16 cellular contexts compared by ENCODE assay signal in the genomic region with DNA sequence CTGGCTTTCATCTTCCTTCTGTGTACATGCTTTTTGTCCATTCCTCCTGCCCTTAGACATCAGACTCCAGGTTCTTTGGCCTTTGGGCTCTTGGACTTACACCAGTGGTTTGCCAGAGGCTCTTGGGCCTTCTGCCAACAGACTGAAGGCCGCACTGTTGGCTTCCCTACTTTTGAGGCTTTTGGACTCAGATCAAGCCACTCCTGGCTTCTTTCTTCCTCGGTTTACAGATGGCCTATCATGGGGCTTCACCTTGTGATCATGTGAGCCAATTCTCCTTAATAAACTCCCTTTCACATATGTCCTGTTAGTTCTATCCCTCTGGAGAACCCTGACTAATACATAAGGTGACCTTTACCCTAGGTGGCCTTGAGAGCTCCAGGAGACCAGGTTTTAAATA.
DNase-seq lines count a peak whose midpoint lies in the region; ATAC-seq and TF ChIP-seq lines count a peak whose summit lies in the region.
"Had no signal": no experiment of that assay in that cellular context is flagged by ENCODE, and none has a peak within 500 bp of the region (broad histone marks: within the 10 kb centered on the region; RNA-seq: fewer than 3 reads in every experiment).

No MANE protein-coding gene starts in this region.

- in situ Hi-C loops in astrocyte of the spinal cord (cut with HindIII; ENCODE audit: low sequenced_read_pairs) = no loop called here

- no peak for ATAC-seq in HG03097 (IDR thresholded peaks at IDR 0.05; ENCODE audit: low FRiP score, unreplicated experiment)
- ATAC-seq: A549; CD8-positive, alpha-beta T cell had no signal

- TF ChIP-seq CTCF in astrocyte of the spinal cord (IDR thresholded peaks at IDR 0.05; ENCODE audit: low read depth, low read length) = no peak

- DNase-seq in HS-5 (ENCODE audit: low read depth) (peak; percentile 8), RPMI7951 (ENCODE audit: low read depth) (peak; percentile 30), astrocyte of the spinal cord (ENCODE audit: low read depth, low spot score) (peak; percentile 68), mucosa of gallbladder (ENCODE audit: low spot score) (peak; percentile 14), NCI-H146 treated with DMSO at 0.1 percent for 48 hours (lab: John Stamatoyannopoulos, UW; ENCODE audit: unreplicated experiment) (no peak), COLO668 (lab: John Stamatoyannopoulos, UW; ENCODE audit: unreplicated experiment) (no peak)
- DNase-seq: CD8-positive, alpha-beta T cell; KG1; NCI-H1436 treated with DMSO at 0.1 percent for 48 hours; NCI-H2029 treated with DMSO at 0.1 percent for 48 hours; Peyer's patch; Right ventricle myocardium superior had no signal

- H3K4me3 ChIP-seq in astrocyte of the spinal cord (ENCODE audit: low read depth, low read length) = no peak overlapping the region
- H3K4me3 ChIP-seq: A549; BLaER1 treated with 17β-estradiol and CSF1 and Interleukin-3, amounts not matched to agents 10 nM and 100 nM; Peyer's patch; SK-N-MC had no signal

Comparison
In these comparisons a context has a peak if more than half of its experiments do, and no peak if none do; other contexts are left out.
1. DNase-seq: peak in HS-5 (single experiment), RPMI7951 (single experiment), astrocyte of the spinal cord (single experiment) and mucosa of gallbladder (single experiment); none in NCI-H146 treated with DMSO at 0.1 percent for 48 hours (single experiment) and COLO668 (single experiment).